ENCODE assay signal across 15 cellular contexts in genomic region chr1:107648071-107648470, GRCh38.
DNase-seq lines count a peak whose midpoint lies in the region; ATAC-seq, FAIRE-seq and TF ChIP-seq lines count a peak whose summit lies in the region.
"Had no signal": no experiment of that assay in that cellular context is flagged by ENCODE, and none has a peak within 500 bp of the region (broad histone marks: within the 10 kb centered on the region; RNA-seq: fewer than 3 reads in every experiment).

No MANE protein-coding gene starts in this region.

- H3K36me3 ChIP-seq in astrocyte (ENCODE audit: insufficient read depth, low read length) = no peaks in the 10 kb centered on the region
- no peaks in the 10 kb centered on the region for H3K36me3 ChIP-seq in uterus
- H3K36me3 ChIP-seq: transverse colon had no signal

- H3K79me2 ChIP-seq in astrocyte (ENCODE audit: insufficient read depth, low read length) = no peaks in the 10 kb centered on the region

- H3K9ac ChIP-seq in astrocyte (ENCODE audit: low read length) = peak overlapping the region; percentile 30
- H3K9ac ChIP-seq: KMS-11 had no signal

- H3K4me1 ChIP-seq in astrocyte (ENCODE audit: insufficient read depth, low read length) (peaks cover 15% of the 10 kb centered on the region), uterus (peaks cover 0 to 9% of the 10 kb centered on the region in 2 donors)

- H3K36me3 Mint-ChIP-seq in natural killer cell = no peaks in the 10 kb centered on the region
- H3K36me3 Mint-ChIP-seq in natural killer cell treated with Interleukin-12 subunit alpha and Interleukin-12 subunit beta and Interleukin-15 and Interleukin-18, amount 100 ng/mL, for 72 hours = no peaks in the 10 kb centered on the region
- H3K36me3 Mint-ChIP-seq in astrocyte (ENCODE audit: low read depth, unreplicated experiment) = no peaks in the 10 kb centered on the region

- DNase-seq in natural killer cell (no peak), astrocyte (ENCODE audit: low read depth) (peak; percentile 84), foreskin fibroblast (peak; percentile 71 to 88), uterus (no peak), dermis blood vessel endothelial cell (no peak)
- no peak for DNase-seq in natural killer cell treated with Interleukin-12 subunit alpha and Interleukin-12 subunit beta and Interleukin-15 and Interleukin-18, amount 100 ng/mL, for 72 hours (ENCODE audit: low spot score)
- DNase-seq in stimulated activated naive CD8-positive, alpha-beta T cell treated with anti-CD3 and anti-CD28 coated beads, Interleukin-15, amount 100 ng/mL, for 72 hours = no peak
- DNase-seq: activated gamma-delta T cell treated with Interleukin-2 at 50 U/mL for 16 hours, NCI-H187 treated with DMSO at 0.1 percent for 48 hours, SHP77, transverse colon had no signal

- H3K9me3 Mint-ChIP-seq in natural killer cell (no peaks in the 10 kb centered on the region), astrocyte (ENCODE audit: unreplicated experiment) (no peaks in the 10 kb centered on the region)
- H3K9me3 Mint-ChIP-seq in natural killer cell treated with Interleukin-12 subunit alpha and Interleukin-12 subunit beta and Interleukin-15 and Interleukin-18, amount 100 ng/mL, for 72 hours = no peaks in the 10 kb centered on the region
- no peaks in the 10 kb centered on the region for H3K9me3 Mint-ChIP-seq in stimulated activated naive CD8-positive, alpha-beta T cell treated with anti-CD3 and anti-CD28 coated beads, Interleukin-15, amount 100 ng/mL, for 72 hours
- H3K9me3 Mint-ChIP-seq: central memory CD8-positive, alpha-beta T cell had no signal

- H3K27me3 Mint-ChIP-seq in natural killer cell (ENCODE audit: low read depth in 2 of 2) (no peaks in the 10 kb centered on the region), astrocyte (ENCODE audit: low read depth, unreplicated experiment) (no peaks in the 10 kb centered on the region)
- no peaks in the 10 kb centered on the region for H3K27me3 Mint-ChIP-seq in natural killer cell treated with Interleukin-12 subunit alpha and Interleukin-12 subunit beta and Interleukin-15 and Interleukin-18, amount 100 ng/mL, for 72 hours
- H3K27me3 Mint-ChIP-seq in stimulated activated naive CD8-positive, alpha-beta T cell treated with anti-CD3 and anti-CD28 coated beads, Interleukin-15, amount 100 ng/mL, for 72 hours = no peaks in the 10 kb centered on the region
- H3K27me3 Mint-ChIP-seq: central memory CD8-positive, alpha-beta T cell; progenitor cell of endocrine pancreas had no signal

- H3K27ac Mint-ChIP-seq in natural killer cell = peak overlapping the region; percentile 81 to 85
- no peak overlapping the region for H3K27ac Mint-ChIP-seq in natural killer cell treated with Interleukin-12 subunit alpha and Interleukin-12 subunit beta and Interleukin-15 and Interleukin-18, amount 100 ng/mL, for 72 hours
- peak overlapping the region; percentile 77 for H3K27ac Mint-ChIP-seq in astrocyte (ENCODE audit: unreplicated experiment)
- no peak overlapping the region for H3K27ac Mint-ChIP-seq in stimulated activated naive CD8-positive, alpha-beta T cell treated with anti-CD3 and anti-CD28 coated beads, Interleukin-15, amount 100 ng/mL, for 72 hours
- H3K27ac Mint-ChIP-seq: progenitor cell of endocrine pancreas had no signal

- TF ChIP-seq CTCF in natural killer cell (IDR thresholded peaks at IDR 0.05) (no peak), astrocyte (IDR thresholded peaks at IDR 0.05; ENCODE audit: insufficient read depth, low read depth, low read length) (no peak), foreskin fibroblast (IDR thresholded peaks at IDR 0.05; ENCODE audit: low read depth, low read length) (no peak), uterus (IDR thresholded peaks at IDR 0.05) (no peak)

- intact Hi-C loops in natural killer cell (cut with micrococcal nuclease) (no loop called here), uterus (cut with DNase I; ENCODE audit: low total_unique reads) (no loop called here)

- H3K4me3 Mint-ChIP-seq in natural killer cell = no peak overlapping the region
- H3K4me3 Mint-ChIP-seq in natural killer cell treated with Interleukin-12 subunit alpha and Interleukin-12 subunit beta and Interleukin-15 and Interleukin-18, amount 100 ng/mL, for 72 hours = no peak overlapping the region
- no peak overlapping the region for H3K4me3 Mint-ChIP-seq in astrocyte (ENCODE audit: unreplicated experiment)
- no peak overlapping the region for H3K4me3 Mint-ChIP-seq in stimulated activated naive CD8-positive, alpha-beta T cell treated with anti-CD3 and anti-CD28 coated beads, Interleukin-15, amount 100 ng/mL, for 72 hours
- H3K4me3 Mint-ChIP-seq: central memory CD8-positive, alpha-beta T cell had no signal

- peaks cover 51 to 70% of the 10 kb centered on the region in 2 donors for H3K4me1 Mint-ChIP-seq in natural killer cell
- H3K4me1 Mint-ChIP-seq in natural killer cell treated with Interleukin-12 subunit alpha and Interleukin-12 subunit beta and Interleukin-15 and Interleukin-18, amount 100 ng/mL, for 72 hours (ENCODE audit: low read depth in 2 of 2) = peaks cover 37 to 41% of the 10 kb centered on the region in 2 donors
- no peaks in the 10 kb centered on the region for H3K4me1 Mint-ChIP-seq in astrocyte (ENCODE audit: low read depth, unreplicated experiment)
- H3K4me1 Mint-ChIP-seq in stimulated activated naive CD8-positive, alpha-beta T cell treated with anti-CD3 and anti-CD28 coated beads, Interleukin-15, amount 100 ng/mL, for 72 hours = no peaks in the 10 kb centered on the region

- ATAC-seq in natural killer cell (no peak), HG03439 (IDR thresholded peaks at IDR 0.05; ENCODE audit: unreplicated experiment) (no peak)
- no peak for ATAC-seq in natural killer cell treated with Interleukin-12 subunit alpha and Interleukin-12 subunit beta and Interleukin-15 and Interleukin-18, amount 100 ng/mL, for 72 hours
- ATAC-seq in stimulated activated naive CD8-positive, alpha-beta T cell treated with anti-CD3 and anti-CD28 coated beads, Interleukin-15, amount 100 ng/mL, for 72 hours = no peak

- H3K27me3 ChIP-seq in astrocyte (ENCODE audit: insufficient read depth, low read length) = no peaks in the 10 kb centered on the region
- no peaks in the 10 kb centered on the region for H3K27me3 ChIP-seq in uterus
- H3K27me3 ChIP-seq: transverse colon had no signal

- no peak overlapping the region for H2AFZ ChIP-seq in astrocyte (ENCODE audit: low read depth, low read length)

- H3K27ac ChIP-seq in astrocyte (ENCODE audit: low read depth, low read length) (peak overlapping the region; percentile 73), uterus (peak overlapping the region; percentile 52 to 76)
- H3K27ac ChIP-seq: KMS-11, transverse colon had no signal

- peak overlapping the region; percentile 55 for H3K4me2 ChIP-seq in astrocyte (ENCODE audit: low read length)
- H3K4me2 ChIP-seq: KMS-11 had no signal

- no peak for TF ChIP-seq POLR2A in uterus (IDR thresholded peaks at IDR 0.05)

- no peaks in the 10 kb centered on the region for H4K20me1 ChIP-seq in astrocyte (ENCODE audit: insufficient read depth, low read length)

- peak; percentile 92 for FAIRE-seq in astrocyte (lab: Jason Lieb, UNC)

- H3K4me3 ChIP-seq in astrocyte (ENCODE audit: insufficient read depth, low read depth, low read length) (no peak overlapping the region), foreskin fibroblast (ENCODE audit: low read depth in 1 of 2, low read length in 2 of 2) (no peak overlapping the region), uterus (no peak overlapping the region)
- H3K4me3 ChIP-seq: transverse colon had no signal

- H3K9me3 ChIP-seq in astrocyte (ENCODE audit: insufficient read depth, low read depth, low read length) = no peaks in the 10 kb centered on the region
- no peaks in the 10 kb centered on the region for H3K9me3 ChIP-seq in uterus
- H3K9me3 ChIP-seq: transverse colon had no signal

Comparison
In these comparisons a context has a peak if more than half of its experiments do, and no peak if none do; other contexts are left out.
1. H3K27ac Mint-ChIP-seq: peak in natural killer cell (2 of 2) and astrocyte (single experiment); none in natural killer cell treated with Interleukin-12 subunit alpha and Interleukin-12 subunit beta and Interleukin-15 and Interleukin-18, amount 100 ng/mL, for 72 hours (0 of 2) and stimulated activated naive CD8-positive, alpha-beta T cell treated with anti-CD3 and anti-CD28 coated beads, Interleukin-15, amount 100 ng/mL, for 72 hours (0 of 2).
2. DNase-seq: peak in astrocyte (single experiment) and foreskin fibroblast (2 of 2); none in natural killer cell (single experiment), natural killer cell treated with Interleukin-12 subunit alpha and Interleukin-12 subunit beta and Interleukin-15 and Interleukin-18, amount 100 ng/mL, for 72 hours (single experiment), uterus (0 of 2), stimulated activated naive CD8-positive, alpha-beta T cell treated with anti-CD3 and anti-CD28 coated beads, Interleukin-15, amount 100 ng/mL, for 72 hours (0 of 2) and dermis blood vessel endothelial cell (single experiment).